Comparison of ENCODE assay signal across 16 cellular contexts in genomic region chr3:41334426-41334825, GRCh38.
DNase-seq lines count a peak whose midpoint lies in the region; TF ChIP-seq lines count a peak whose summit lies in the region.
"Had no signal": no experiment of that assay in that cellular context is flagged by ENCODE, and none has a peak within 500 bp of the region (broad histone marks: within the 10 kb centered on the region; RNA-seq: fewer than 3 reads in every experiment).

No MANE protein-coding gene starts in this region.

- DNase-seq in H7 (peak; percentile 22), NCI-H69 (lab: John Stamatoyannopoulos, UW) (peak; percentile 15), endodermal cell (no peak), mesendoderm (peak; percentile 41), nucleus accumbens (lab: John Stamatoyannopoulos, UW) (no peak), WERI-Rb-1 (no peak), mucosa of gallbladder (ENCODE audit: low spot score) (no peak)
- DNase-seq: Calu3; CD8-positive, alpha-beta T cell; DMS79 treated with DMSO at 0.1 percent for 48 hours; GF-D8; GM23248; HFFc6 had no signal

- H3K9me3 ChIP-seq in endodermal cell (ENCODE audit: control insufficient read depth, low read length) = no peaks in the 10 kb centered on the region
- no peaks in the 10 kb centered on the region for H3K9me3 ChIP-seq in WERI-Rb-1 (ENCODE audit: severe bottlenecking)
- H3K9me3 ChIP-seq: BLaER1 treated with 17β-estradiol and CSF1 and Interleukin-3, amounts not matched to agents 10 nM and 100 nM had no signal

- no peaks in the 10 kb centered on the region for H3K36me3 Mint-ChIP-seq in endodermal cell (ENCODE audit: low read depth)
- H3K36me3 Mint-ChIP-seq: CD8-positive, alpha-beta T cell had no signal

- peaks cover 10% of the 10 kb centered on the region for H3K4me1 Mint-ChIP-seq in endodermal cell

- no peak overlapping the region for H3K27ac ChIP-seq in endodermal cell (ENCODE audit: low read depth, low read length)
- no peak overlapping the region for H3K27ac ChIP-seq in mesendoderm (ENCODE audit: low read depth, low read length)
- H3K27ac ChIP-seq in WERI-Rb-1 = no peak overlapping the region
- H3K27ac ChIP-seq: BLaER1 treated with 17β-estradiol and CSF1 and Interleukin-3, amounts not matched to agents 10 nM and 100 nM; GM23248; HL-60 had no signal

- H3K4me3 Mint-ChIP-seq in endodermal cell = no peak overlapping the region
- H3K4me3 Mint-ChIP-seq: B cell; CD8-positive, alpha-beta T cell; HFFc6 had no signal

- no peak overlapping the region for H2BK15ac ChIP-seq in mesendoderm (replicated peaks; ENCODE audit: low read depth)

- peak; percentile 17 for TF ChIP-seq CTCF in endodermal cell (conservative IDR thresholded peaks at IDR 0.05)
- no peak for TF ChIP-seq CTCF in WERI-Rb-1 (IDR thresholded peaks at IDR 0.05; ENCODE audit: low read depth, low read length)

- no peak overlapping the region for H3K4me3 ChIP-seq in H7 (ENCODE audit: insufficient read depth, low read depth, low read length)
- no peak overlapping the region for H3K4me3 ChIP-seq in endodermal cell (ENCODE audit: low read length)
- H3K4me3 ChIP-seq in mesendoderm (ENCODE audit: low read length) = no peak overlapping the region
- H3K4me3 ChIP-seq in WERI-Rb-1 (ENCODE audit: low read depth, low read length) = no peak overlapping the region
- H3K4me3 ChIP-seq: BLaER1 treated with 17β-estradiol and CSF1 and Interleukin-3, amounts not matched to agents 10 nM and 100 nM; GM23248 had no signal

- no peaks in the 10 kb centered on the region for H3K79me2 ChIP-seq in mesendoderm (ENCODE audit: control insufficient read depth, insufficient read depth, low read length)

- H3K27me3 Mint-ChIP-seq in endodermal cell (ENCODE audit: insufficient read depth) = no peaks in the 10 kb centered on the region
- H3K27me3 Mint-ChIP-seq: B cell had no signal

- no peak overlapping the region for H3K23ac ChIP-seq in mesendoderm (ENCODE audit: low read length)

- H3K18ac ChIP-seq in mesendoderm (ENCODE audit: low read length) = peak overlapping the region; percentile 68

- no peak overlapping the region for H3K9ac ChIP-seq in endodermal cell (ENCODE audit: extremely low read depth, low read length, poor library complexity, severe bottlenecking)
- no peak overlapping the region for H3K9ac ChIP-seq in mesendoderm (ENCODE audit: low read length)
- H3K9ac ChIP-seq: BLaER1 treated with 17β-estradiol and CSF1 and Interleukin-3, amounts not matched to agents 10 nM and 100 nM; GM23248 had no signal

- H3K4me2 ChIP-seq in mesendoderm (ENCODE audit: low read length) = no peak overlapping the region
- H3K4me2 ChIP-seq: BLaER1 treated with 17β-estradiol and CSF1 and Interleukin-3, amounts not matched to agents 10 nM and 100 nM had no signal

- H3K79me1 ChIP-seq in mesendoderm (ENCODE audit: low read length) = no peaks in the 10 kb centered on the region

- no peaks in the 10 kb centered on the region for H3K9me3 Mint-ChIP-seq in endodermal cell
- H3K9me3 Mint-ChIP-seq: CD8-positive, alpha-beta T cell; HFFc6 had no signal

- H3K36me3 ChIP-seq in H7 (replicated peaks; ENCODE audit: control insufficient read depth, insufficient read depth, low read length) (no peaks in the 10 kb centered on the region), endodermal cell (ENCODE audit: control insufficient read depth, insufficient read depth, low read length) (no peaks in the 10 kb centered on the region), mesendoderm (ENCODE audit: control insufficient read depth, insufficient read depth, low read length) (no peaks in the 10 kb centered on the region), WERI-Rb-1 (no peaks in the 10 kb centered on the region)
- H3K36me3 ChIP-seq: BLaER1 treated with 17β-estradiol and CSF1 and Interleukin-3, amounts not matched to agents 10 nM and 100 nM had no signal

- 80 to 100% methylated on average over 1 to 2 of the region's 2 CpGs for WGBS in endodermal cell (ENCODE audit: insufficient coverage in 1 of 2, insufficient read length in 1 of 2), 2 experiments
- no CpG with 5 or more reads among the region's 2 CpGs for WGBS in mesendoderm (ENCODE audit: extremely low coverage, insufficient coverage, low lambda C conversion rate)

- no peak overlapping the region for H4K8ac ChIP-seq in mesendoderm (ENCODE audit: low read depth, low read length)

- no peak overlapping the region for H4K5ac ChIP-seq in mesendoderm (ENCODE audit: low read length)

- no peak overlapping the region for H3K4ac ChIP-seq in mesendoderm (ENCODE audit: low read depth, low read length)

- H2BK120ac ChIP-seq in mesendoderm (ENCODE audit: low read depth, low read length) = no peak overlapping the region

- no peaks in the 10 kb centered on the region for H3K4me1 ChIP-seq in endodermal cell (ENCODE audit: control insufficient read depth, insufficient read depth, low read length)
- H3K4me1 ChIP-seq in mesendoderm (ENCODE audit: control insufficient read depth, low read depth, low read length) = no peaks in the 10 kb centered on the region

- H2BK5ac ChIP-seq in mesendoderm (ENCODE audit: low read length) = no peak overlapping the region

- no peak overlapping the region for H3K56ac ChIP-seq in mesendoderm (ENCODE audit: low read length)

- no peak overlapping the region for H2AK5ac ChIP-seq in mesendoderm (ENCODE audit: low read length)

- H3K27ac Mint-ChIP-seq in endodermal cell = no peak overlapping the region
- H3K27ac Mint-ChIP-seq: B cell; CD8-positive, alpha-beta T cell; HFFc6 had no signal

- H3K27me3 ChIP-seq in H7 (ENCODE audit: control insufficient read depth, insufficient read depth, low read length) (no peaks in the 10 kb centered on the region), endodermal cell (ENCODE audit: control insufficient read depth, insufficient read depth, low read length, poor library complexity, severe bottlenecking) (no peaks in the 10 kb centered on the region), mesendoderm (ENCODE audit: insufficient read depth, low read length, poor library complexity) (no peaks in the 10 kb centered on the region), WERI-Rb-1 (ENCODE audit: insufficient read depth, low read depth, severe bottlenecking) (no peaks in the 10 kb centered on the region)
- H3K27me3 ChIP-seq: BLaER1 treated with 17β-estradiol and CSF1 and Interleukin-3, amounts not matched to agents 10 nM and 100 nM had no signal

Comparison
In these comparisons a context has a peak if more than half of its experiments do, and no peak if none do; other contexts are left out.
1. DNase-seq: peak in H7 (single experiment), NCI-H69 (single experiment) and mesendoderm (single experiment); none in endodermal cell (single experiment), nucleus accumbens (0 of 56), WERI-Rb-1 (single experiment) and mucosa of gallbladder (single experiment).